In genomic region chr17:19303367-19303776, GRCh38 we compare ENCODE assay signal across 2 cellular contexts.
TF ChIP-seq lines count a peak whose summit lies in the region.

No MANE protein-coding gene starts in this region.

TF ChIP-seq in IMR-90, 13 proteins besides CTCF, POLR2A, EP300 and RAD21:
- no peak for TF ChIP-seq NFE2L2 (IDR thresholded peaks at IDR 0.05; ENCODE audit: low read depth, low read length)
- TF ChIP-seq USF2 (IDR thresholded peaks at IDR 0.05; ENCODE audit: low read depth, low read length), result no peak
- TF ChIP-seq RFX5 (IDR thresholded peaks at IDR 0.05; ENCODE audit: low read depth, low read length), result no peak
- no peak for TF ChIP-seq SMC3 (IDR thresholded peaks at IDR 0.05; ENCODE audit: low read depth, low read length)
- TF ChIP-seq BHLHE40 (IDR thresholded peaks at IDR 0.05; ENCODE audit: low read depth, low read length), result no peak
- TF ChIP-seq CEBPB (IDR thresholded peaks at IDR 0.05; ENCODE audit: low read depth, low read length), result no peak
- TF ChIP-seq MAFK (IDR thresholded peaks at IDR 0.05; ENCODE audit: low read depth, low read length), result no peak
- no peak for TF ChIP-seq MAZ (IDR thresholded peaks at IDR 0.05; ENCODE audit: borderline replicate concordance, low read depth, low read length)
- no peak for TF ChIP-seq CHD1 (IDR thresholded peaks at IDR 0.05; ENCODE audit: low read depth, low read length)
- TF ChIP-seq RCOR1 (IDR thresholded peaks at IDR 0.05; ENCODE audit: insufficient replicate concordance, low read length), result no peak
- TF ChIP-seq ELK1 (IDR thresholded peaks at IDR 0.05; ENCODE audit: borderline replicate concordance, low read depth, low read length), result no peak
- TF ChIP-seq FOS (IDR thresholded peaks at IDR 0.05; ENCODE audit: low read depth, low read length), result no peak
- TF ChIP-seq MXI1 (IDR thresholded peaks at IDR 0.05; ENCODE audit: borderline replicate concordance, low read depth, low read length), result no peak

TF ChIP-seq in GM12878, 131 proteins besides CTCF, POLR2A, EP300 and RAD21 (continues in another document):
- TF ChIP-seq ESRRA (IDR thresholded peaks at IDR 0.05; ENCODE audit: low read length) (no peak), ZZZ3 (IDR thresholded peaks at IDR 0.05; ENCODE audit: control insufficient read depth, insufficient read length, low read depth) (no peak), TCF12 (IDR thresholded peaks at IDR 0.05; ENCODE audit: low read depth, low read length) (no peak), EGR1 (IDR thresholded peaks at IDR 0.05; ENCODE audit: borderline replicate concordance in 1 of 2, low read depth in 2 of 2, low read length in 2 of 2) (no peak), HCFC1 (IDR thresholded peaks at IDR 0.05; ENCODE audit: low read length) (0 out of 2 replicates have a peak, but pooled peaks have one; percentile 6), MEF2A (IDR thresholded peaks at IDR 0.05; ENCODE audit: insufficient read depth, low read depth, low read length) (no peak), CBX3 (IDR thresholded peaks at IDR 0.05; ENCODE audit: borderline replicate concordance, low read depth) (no peak), SRF (IDR thresholded peaks at IDR 0.05; ENCODE audit: low read depth in 2 of 2, low read length in 2 of 2) (no peak), ELK1 (IDR thresholded peaks at IDR 0.05; ENCODE audit: low read depth, low read length) (no peak), SUZ12 (IDR thresholded peaks at IDR 0.05; ENCODE audit: unreplicated experiment) (no peak), POU2F2 (IDR thresholded peaks at IDR 0.05; ENCODE audit: borderline replicate concordance, low read depth, low read length) (no peak), SMAD5 (IDR thresholded peaks at IDR 0.05; ENCODE audit: low read depth) (no peak), KAT2A (conservative IDR thresholded peaks at IDR 0.05; ENCODE audit: control insufficient read depth, low read depth, low read length) (no peak), USF2 (IDR thresholded peaks at IDR 0.05; ENCODE audit: borderline replicate concordance, low read depth, low read length) (no peak), DPF2 (IDR thresholded peaks at IDR 0.05) (peak; percentile 68), IRF3 (IDR thresholded peaks at IDR 0.05) (no peak), STAT1 (conservative IDR thresholded peaks at IDR 0.05) (no peak), CHD2 (IDR thresholded peaks at IDR 0.05; ENCODE audit: borderline replicate concordance, low read depth, low read length) (no peak), CHD1 (IDR thresholded peaks at IDR 0.05; ENCODE audit: low read depth, low read length) (no peak), RAD51 (IDR thresholded peaks at IDR 0.05) (no peak), NBN (IDR thresholded peaks at IDR 0.05) (peak; percentile 20; the same call in 1 of the 2 replicates), GABPA (IDR thresholded peaks at IDR 0.05; ENCODE audit: low read depth) (no peak), RELB (IDR thresholded peaks at IDR 0.05; ENCODE audit: low read depth) (no peak), RFX5 (IDR thresholded peaks at IDR 0.05; ENCODE audit: low read depth, low read length) (no peak), IRF4 (IDR thresholded peaks at IDR 0.05; ENCODE audit: low read depth, low read length) (no peak), SMARCA5 (IDR thresholded peaks at IDR 0.05) (peak; percentile 82), PRDM15 (CRISPR knock-in tag; IDR thresholded peaks at IDR 0.05) (no peak), MLLT1 (IDR thresholded peaks at IDR 0.05) (no peak), MYC (IDR thresholded peaks at IDR 0.05; ENCODE audit: insufficient read depth, insufficient read length, insufficient replicate concordance, low read length, severe bottlenecking) (no peak), CREM (IDR thresholded peaks at IDR 0.05; ENCODE audit: low read depth) (peak; percentile 53; the same call in 1 of the 2 replicates), IKZF2 (IDR thresholded peaks at IDR 0.05) (0 out of 4 replicates have a peak, but pooled peaks of 1 of the 2 experiments have one; percentile 28), HDAC2 (IDR thresholded peaks at IDR 0.05) (no peak), ETV6 (conservative IDR thresholded peaks at IDR 0.05 in 1 of 2, IDR thresholded peaks at IDR 0.05 in 1 of 2; ENCODE audit: borderline replicate concordance in 1 of 2, low read depth in 1 of 2) (no peak), TCF3 (IDR thresholded peaks at IDR 0.05; ENCODE audit: borderline replicate concordance, insufficient read depth, low read depth, low read length) (no peak), TCF7 (IDR thresholded peaks at IDR 0.05; ENCODE audit: borderline replicate concordance) (no peak), MYB (IDR thresholded peaks at IDR 0.05; ENCODE audit: borderline replicate concordance, low read depth, low read length) (no peak), BCL11A (IDR thresholded peaks at IDR 0.05; ENCODE audit: low read depth, low read length) (0 out of 2 replicates have a peak, but pooled peaks have one; percentile 18), NR2C2 (IDR thresholded peaks at IDR 0.05; ENCODE audit: borderline replicate concordance, control insufficient read depth, insufficient read length, low read depth) (no peak), BACH1 (IDR thresholded peaks at IDR 0.05; ENCODE audit: borderline replicate concordance) (no peak), JUND (IDR thresholded peaks at IDR 0.05; ENCODE audit: low read depth, low read length) (0 out of 2 replicates have a peak, but pooled peaks have one; percentile 31), YBX1 (IDR thresholded peaks at IDR 0.05) (no peak), PAX5 (IDR thresholded peaks at IDR 0.05; ENCODE audit: borderline replicate concordance, low read depth, low read length) (peak; percentile 88), RB1 (IDR thresholded peaks at IDR 0.05; ENCODE audit: borderline replicate concordance) (no peak), CBX5 (IDR thresholded peaks at IDR 0.05; ENCODE audit: low read depth) (no peak), KDM1A (IDR thresholded peaks at IDR 0.05; ENCODE audit: borderline replicate concordance) (no peak), MTA2 (IDR thresholded peaks at IDR 0.05; ENCODE audit: low read depth) (0 out of 2 replicates have a peak, but pooled peaks have one; percentile 10), BMI1 (IDR thresholded peaks at IDR 0.05; ENCODE audit: borderline replicate concordance) (no peak), E2F4 (IDR thresholded peaks at IDR 0.05; ENCODE audit: low read depth, low read length) (no peak), NFIC (IDR thresholded peaks at IDR 0.05; ENCODE audit: low read depth, low read length) (no peak), LARP7 (IDR thresholded peaks at IDR 0.05) (no peak), IKZF1 (conservative IDR thresholded peaks at IDR 0.05) (peak; percentile 87), NKRF (conservative IDR thresholded peaks at IDR 0.05) (no peak), NFYA (IDR thresholded peaks at IDR 0.05; ENCODE audit: borderline replicate concordance, low read depth, low read length) (no peak), PAX8 (IDR thresholded peaks at IDR 0.05) (peak; percentile 84; the same call in 1 of the 2 replicates), CBFB (IDR thresholded peaks at IDR 0.05; ENCODE audit: low read depth) (no peak), ATF3 (IDR thresholded peaks at IDR 0.05; ENCODE audit: borderline replicate concordance, extremely low read depth, low read depth, low read length) (no peak)
